In the genomic region with DNA sequence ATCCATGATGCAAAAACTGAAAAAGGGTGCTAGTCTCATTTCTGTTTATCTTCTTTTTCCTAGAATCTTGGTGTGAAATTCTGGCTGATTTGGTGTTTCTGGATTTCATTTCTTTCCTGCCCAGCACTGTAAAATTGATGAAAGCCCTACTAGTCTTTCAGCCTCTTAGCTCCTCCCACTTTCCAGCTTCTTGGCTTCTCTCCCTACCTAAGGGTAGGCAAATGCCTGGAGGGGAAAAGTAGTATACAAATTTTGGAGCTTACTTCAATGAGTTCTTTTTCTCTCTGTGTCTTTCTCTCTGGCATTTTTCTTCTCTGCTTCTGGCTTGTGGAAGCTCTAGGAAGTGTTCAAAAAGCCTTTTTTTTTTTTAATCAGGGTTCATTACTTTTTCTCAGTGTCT, we compare ENCODE assay signal across 22 cellular contexts.
DNase-seq lines count a peak whose midpoint lies in the region; FAIRE-seq and TF ChIP-seq lines count a peak whose summit lies in the region.
"Had no signal": no experiment of that assay in that cellular context is flagged by ENCODE, and none has a peak within 500 bp of the region (broad histone marks: within the 10 kb centered on the region; RNA-seq: fewer than 3 reads in every experiment).

No MANE protein-coding gene starts in this region.

- H4K91ac ChIP-seq in H1 (replicated peaks; ENCODE audit: insufficient read length, low read length): no peak overlapping the region

- no peak for TF ChIP-seq EP300 in H1 (IDR thresholded peaks at IDR 0.05; ENCODE audit: borderline replicate concordance in 1 of 2, low read depth in 2 of 2, low read length in 2 of 2)

- peak; percentile 3 for DNase-seq in EL
- DNase-seq in NCI-H82 (lab: John Stamatoyannopoulos, UW): peak; percentile 80
- DNase-seq in H1 (ENCODE audit: low read depth in 1 of 2, low spot score in 2 of 2): no peak
- peak; percentile 55 for DNase-seq in mesendoderm
- DNase-seq in NCI-H345 (lab: John Stamatoyannopoulos, UW): no peak
- DNase-seq in spleen: no peak
- no peak for DNase-seq in UCSD-AML1 (lab: John Stamatoyannopoulos, UW; ENCODE audit: unreplicated experiment)
- DNase-seq in NCI-H2029 (lab: John Stamatoyannopoulos, UW): no peak
- DNase-seq: CD4-positive, alpha-beta memory T cell; DMS79 treated with DMSO at 0.1 percent for 48 hours; GDM1; GOT3; HFFc6; MG63; NCI-H1092; NCI-H2107; NCI-H2227 treated with DMSO at 0.1 percent for 48 hours; NCI-H526 treated with DMSO at 0.1 percent for 48 hours had no signal

- H4K8ac ChIP-seq in H1 (ENCODE audit: extremely low read depth, insufficient read depth, low read length) (no peak overlapping the region), mesendoderm (ENCODE audit: low read depth, low read length) (no peak overlapping the region)

- H3K79me2 ChIP-seq in H1 (ENCODE audit: control insufficient read depth in 1 of 2, insufficient read depth in 2 of 2, low read length in 2 of 2): no peaks in the 10 kb centered on the region
- H3K79me2 ChIP-seq in mesendoderm (ENCODE audit: control insufficient read depth, insufficient read depth, low read length): no peaks in the 10 kb centered on the region

- H3K4me1 ChIP-seq in H1 (replicated peaks in 1 of 4; ENCODE audit: control insufficient read depth in 3 of 4, insufficient read depth in 4 of 4, low read length in 3 of 4) (no peaks in the 10 kb centered on the region), mesendoderm (ENCODE audit: control insufficient read depth, low read depth, low read length) (no peaks in the 10 kb centered on the region), spleen (no peaks in the 10 kb centered on the region)

- TF ChIP-seq CTCF in H1 (IDR thresholded peaks at IDR 0.05; ENCODE audit: control extremely low read depth in 1 of 3, insufficient read depth in 1 of 3, low read depth in 1 of 3, low read length in 3 of 3): no peak
- no peak for TF ChIP-seq CTCF in spleen (IDR thresholded peaks at IDR 0.05 in 8 of 11, conservative IDR thresholded peaks at IDR 0.05 in 3 of 11)

- no peak overlapping the region for H3K14ac ChIP-seq in H1 (ENCODE audit: insufficient read length)

- H3K4me2 ChIP-seq in H1 (ENCODE audit: insufficient read depth in 1 of 2, low read depth in 2 of 2, low read length in 2 of 2) (no peak overlapping the region), mesendoderm (ENCODE audit: low read length) (no peak overlapping the region)
- H3K4me2 ChIP-seq: KMS-11 had no signal

- no peak overlapping the region for H3K18ac ChIP-seq in H1 (ENCODE audit: extremely low read depth, low read length)
- H3K18ac ChIP-seq in mesendoderm (ENCODE audit: low read length): no peak overlapping the region

- H3K27me3 ChIP-seq in H1 (replicated peaks in 1 of 4; ENCODE audit: control insufficient read depth in 3 of 4, extremely low read depth in 1 of 4, insufficient read depth in 3 of 4, low read length in 3 of 4) (no peaks in the 10 kb centered on the region), mesendoderm (ENCODE audit: insufficient read depth, low read length, poor library complexity) (no peaks in the 10 kb centered on the region), spleen (replicated peaks in 1 of 7) (no peaks in the 10 kb centered on the region)
- H3K27me3 ChIP-seq: MG63 had no signal

- FAIRE-seq in H1 (lab: Jason Lieb, UNC): peak; percentile 80
- FAIRE-seq: D721Med, GM12878 had no signal

- H3K79me1 ChIP-seq in H1 (ENCODE audit: low read depth, low read length): no peaks in the 10 kb centered on the region
- H3K79me1 ChIP-seq in mesendoderm (ENCODE audit: low read length): no peaks in the 10 kb centered on the region

- H3K4me3 ChIP-seq in H1 (ENCODE audit: extremely low read depth in 1 of 4, insufficient read depth in 2 of 4, low read depth in 3 of 4, low read length in 4 of 4) (no peak overlapping the region), mesendoderm (ENCODE audit: low read length) (no peak overlapping the region), spleen (no peak overlapping the region)
- H3K4me3 ChIP-seq: GM12878, MG63 had no signal

- H4K5ac ChIP-seq in H1 (ENCODE audit: insufficient read length, low read depth, low read length) (no peak overlapping the region), mesendoderm (ENCODE audit: low read length) (no peak overlapping the region)

- H3K27ac ChIP-seq in H1 (ENCODE audit: low read depth, low read length) (no peak overlapping the region), mesendoderm (ENCODE audit: low read depth, low read length) (no peak overlapping the region), spleen (no peak overlapping the region)
- H3K27ac ChIP-seq: KMS-11, RWPE1 had no signal

- POLR2A ChIA-PET in H1 (lab: Charles Lee; ENCODE audit: partially characterized antibody): interaction anchor here (0.6 kb wide), 1 partner anchor 33 kb away, joined by 3 read pairs; no protein-coding TSS in a partner anchor

- H2AK5ac ChIP-seq in H1 (ENCODE audit: low read depth, low read length) (no peak overlapping the region), mesendoderm (ENCODE audit: low read length) (no peak overlapping the region)

- CTCF ChIA-PET in H1 (lab: Charles Lee; ENCODE audit: partially characterized antibody): interaction anchor here (0.6 to 0.7 kb wide), 2 partner anchors 23 to 154 kb away, joined by 3 read pairs; no protein-coding TSS in a partner anchor

- TF ChIP-seq RAD21 in H1 (IDR thresholded peaks at IDR 0.05 in 1 of 2, conservative IDR thresholded peaks at IDR 0.05 in 1 of 2; ENCODE audit: low read depth in 2 of 2, low read length in 2 of 2): no peak

- no peak overlapping the region for H3K23ac ChIP-seq in H1 (ENCODE audit: insufficient read length)
- H3K23ac ChIP-seq in mesendoderm (ENCODE audit: low read length): no peak overlapping the region

- no peaks in the 10 kb centered on the region for H3K23me2 ChIP-seq in H1 (ENCODE audit: low read depth, low read length)

- intact Hi-C loops in spleen (cut with DNase I; ENCODE audit: low total_unique reads): no loop called here

- H2BK120ac ChIP-seq in H1 (replicated peaks; ENCODE audit: low read depth, low read length): no peak overlapping the region
- H2BK120ac ChIP-seq in mesendoderm (ENCODE audit: low read depth, low read length): no peak overlapping the region

- H2BK15ac ChIP-seq in H1 (ENCODE audit: low read length): no peak overlapping the region
- H2BK15ac ChIP-seq in mesendoderm (replicated peaks; ENCODE audit: low read depth): no peak overlapping the region

- TF ChIP-seq POLR2A in H1 (IDR thresholded peaks at IDR 0.05; ENCODE audit: control extremely low read depth in 1 of 2, low read depth in 2 of 2, low read length in 2 of 2) (no peak), spleen (IDR thresholded peaks at IDR 0.05) (no peak)

- H3K36me3 ChIP-seq in H1 (ENCODE audit: control insufficient read depth in 2 of 4, insufficient read depth in 4 of 4, low read length in 3 of 4) (no peaks in the 10 kb centered on the region), mesendoderm (ENCODE audit: control insufficient read depth, insufficient read depth, low read length) (no peaks in the 10 kb centered on the region), spleen (no peaks in the 10 kb centered on the region)
- H3K36me3 ChIP-seq: MG63 had no signal

- no peak overlapping the region for H2BK12ac ChIP-seq in H1 (ENCODE audit: low read depth, low read length)

- H3K9ac ChIP-seq in H1 (replicated peaks in 1 of 4; ENCODE audit: extremely low read depth in 1 of 4, low read depth in 3 of 4, low read length in 3 of 4) (no peak overlapping the region), mesendoderm (ENCODE audit: low read length) (no peak overlapping the region)
- H3K9ac ChIP-seq: KMS-11 had no signal

- H2AFZ ChIP-seq in H1 (ENCODE audit: low read length): no peak overlapping the region

- no peak overlapping the region for H3K56ac ChIP-seq in H1 (replicated peaks; ENCODE audit: insufficient read length, low read depth, low read length)
- no peak overlapping the region for H3K56ac ChIP-seq in mesendoderm (ENCODE audit: low read length)

- H2BK5ac ChIP-seq in H1 (ENCODE audit: low read depth, low read length) (no peak overlapping the region), mesendoderm (ENCODE audit: low read length) (no peak overlapping the region)

- H3K9me3 ChIP-seq in H1 (ENCODE audit: insufficient read depth in 2 of 2, low read depth in 1 of 2, low read length in 1 of 2) (no peaks in the 10 kb centered on the region), spleen (no peaks in the 10 kb centered on the region)
- H3K9me3 ChIP-seq: MG63 had no signal

- no peak overlapping the region for H2BK20ac ChIP-seq in H1 (ENCODE audit: low read length)

- H3K4ac ChIP-seq in H1 (replicated peaks; ENCODE audit: insufficient read length, low read depth, low read length) (no peak overlapping the region), mesendoderm (ENCODE audit: low read depth, low read length) (no peak overlapping the region)

- H4K20me1 ChIP-seq in H1 (replicated peaks in 1 of 2; ENCODE audit: control insufficient read depth in 1 of 2, insufficient read depth in 2 of 2, low read length in 2 of 2): no peaks in the 10 kb centered on the region

TF ChIP-seq in H1, 55 proteins besides CTCF, POLR2A, EP300 and RAD21:
- TF ChIP-seq POLR2AphosphoS5 (IDR thresholded peaks at IDR 0.05; ENCODE audit: low read depth, low read length) (no peak), SIRT6 (IDR thresholded peaks at IDR 0.05; ENCODE audit: low read length) (no peak), GTF2F1 (IDR thresholded peaks at IDR 0.05; ENCODE audit: borderline replicate concordance, low read depth, low read length) (no peak), BACH1 (IDR thresholded peaks at IDR 0.05; ENCODE audit: low read length) (no peak), E2F6 (IDR thresholded peaks at IDR 0.05) (no peak), KDM4A (IDR thresholded peaks at IDR 0.05; ENCODE audit: low read depth, low read length, severe bottlenecking) (no peak), YY1 (IDR thresholded peaks at IDR 0.05; ENCODE audit: low read depth, low read length) (no peak), NANOG (IDR thresholded peaks at IDR 0.05; ENCODE audit: insufficient read depth, low read depth, low read length, poor library complexity, severe bottlenecking) (no peak), SIN3A (conservative IDR thresholded peaks at IDR 0.05 in 1 of 2, IDR thresholded peaks at IDR 0.05 in 1 of 2; ENCODE audit: low read depth in 1 of 2, low read length in 2 of 2) (no peak), FOSL1 (IDR thresholded peaks at IDR 0.05; ENCODE audit: insufficient read depth, low read depth, low read length) (no peak), TAF7 (optimal IDR thresholded peaks at IDR 0.05; ENCODE audit: borderline replicate concordance, low read depth, low read length) (no peak), CHD1 (IDR thresholded peaks at IDR 0.05; ENCODE audit: low read depth, low read length) (no peak), RBBP5 (IDR thresholded peaks at IDR 0.05; ENCODE audit: borderline replicate concordance, low read depth, low read length) (no peak)

Comparison
In these comparisons a context has a peak if more than half of its experiments do, and no peak if none do; other contexts are left out.
1. DNase-seq: peak in EL (single experiment), NCI-H82 (single experiment) and mesendoderm (single experiment); none in H1 (0 of 2), NCI-H345 (single experiment), spleen (single experiment), UCSD-AML1 (single experiment) and NCI-H2029 (single experiment).